8 cellular contexts compared by ENCODE assay signal in the genomic region with DNA sequence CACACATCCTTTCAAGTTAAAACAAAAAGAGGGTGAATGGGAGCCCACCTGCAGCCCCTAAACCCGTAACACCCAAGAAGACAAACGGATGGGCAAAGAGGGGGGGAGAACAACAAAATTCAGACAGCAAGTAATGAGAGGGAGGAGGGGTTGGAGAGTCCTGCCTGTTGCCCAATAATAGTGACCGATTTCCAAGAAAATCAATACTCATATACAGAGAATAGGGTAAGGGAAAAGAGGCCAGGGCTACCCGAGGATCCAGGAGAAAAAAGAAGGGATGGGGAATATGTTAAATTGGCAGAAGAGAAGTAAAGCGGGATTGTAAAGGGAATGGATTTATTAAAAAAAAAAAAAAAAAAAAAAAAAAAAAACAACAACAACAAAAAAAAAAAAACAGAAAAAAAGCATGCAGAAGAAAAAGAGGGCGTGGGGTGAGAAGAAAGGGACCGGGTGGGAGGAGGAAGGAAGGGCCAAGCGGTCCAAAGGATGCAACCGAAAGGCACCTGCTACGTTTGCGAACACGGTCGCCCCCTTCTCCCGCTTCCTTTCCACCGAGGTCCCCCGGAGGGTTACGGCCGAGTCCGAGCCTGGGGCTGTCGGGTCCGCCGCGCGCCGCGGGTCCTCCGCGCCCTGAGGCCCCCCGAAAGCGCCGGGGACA. TPM values are rescaled to one million over a fixed set of nuclear protein-coding genes. Genes with fewer than 3 reads are reported as not detected.
DNase-seq lines count a peak whose midpoint lies in the region; ATAC-seq and TF ChIP-seq lines count a peak whose summit lies in the region.

No MANE protein-coding gene starts in this region.

- H3K27me3 Mint-ChIP-seq in GM23338 (ENCODE audit: insufficient read depth, low read depth, poor library complexity) (peaks cover 30% of the 10 kb centered on the region), T-cell (peaks cover 37 to 39% of the 10 kb centered on the region in 2 donors)

- H3K9me2 ChIP-seq in GM23338 (ENCODE audit: insufficient read depth), result no peaks in the 10 kb centered on the region; the same call in 1 of the 2 replicates
- no peaks in the 10 kb centered on the region for H3K9me2 ChIP-seq in hepatocyte (replicated peaks; ENCODE audit: insufficient read depth)

- 16% methylated on average over 31 of the region's 31 CpGs for WGBS in hepatocyte (ENCODE audit: low lambda C conversion rate, missing lambda C conversion rate)

- H3K79me2 ChIP-seq in GM23338 (replicated peaks; ENCODE audit: insufficient read depth), result no peaks in the 10 kb centered on the region
- no peaks in the 10 kb centered on the region for H3K79me2 ChIP-seq in hepatocyte

- H3K27ac Mint-ChIP-seq in GM23338 (no peak overlapping the region), T-cell (no peak overlapping the region)

- CTCF ChIA-PET in T-cell (lab: Charles Lee), result interaction anchor here in 1 of 2 donors (0.5 kb wide), 1 partner anchor 261 kb away, joined by 4 read pairs; no protein-coding TSS in a partner anchor

- H2AFZ ChIP-seq in GM23338 (peak overlapping the region; percentile 98), hepatocyte (peak overlapping the region; percentile 73)

- H3K9me3 ChIP-seq in hepatocyte (ENCODE audit: low read depth), result no peaks in the 10 kb centered on the region

- no peaks in the 10 kb centered on the region for H4K20me1 ChIP-seq in GM23338 (replicated peaks; ENCODE audit: insufficient read depth)
- no peaks in the 10 kb centered on the region for H4K20me1 ChIP-seq in hepatocyte (ENCODE audit: insufficient read depth, poor library complexity, severe bottlenecking)

- POLR2A ChIA-PET in T-cell (lab: Charles Lee), result no interaction called here

- DNase-seq in GM23338 (ENCODE audit: low spot score), result no peak
- DNase-seq in T-cell, result no peak
- DNase-seq in hepatocyte (ENCODE audit: low spot score), result no peak
- DNase-seq in mesenteric fat pad (ENCODE audit: low spot score), result no peak
- no peak for DNase-seq in NCI-H2196 (lab: John Stamatoyannopoulos, UW; ENCODE audit: unreplicated experiment)
- no peak for DNase-seq in NCI-H2107 (lab: John Stamatoyannopoulos, UW)

- ATAC-seq in GM23338 (no peak), T-cell (replicated peaks in 1 of 4) (no peak), esophagus mucosa (no peak)

- H3K36me3 Mint-ChIP-seq in GM23338 (ENCODE audit: low read depth) (no peaks in the 10 kb centered on the region), T-cell (no peaks in the 10 kb centered on the region)

- 0 out of 2 replicates have a peak, but pooled peaks cover 4% of the 10 kb centered on the region for H3F3A ChIP-seq in GM23338 (replicated peaks; ENCODE audit: low read depth)

- H3K27ac ChIP-seq in GM23338 (ENCODE audit: low read depth) (no peak overlapping the region), hepatocyte (peak overlapping the region; percentile 54), skin epidermis (no peak overlapping the region)

- H3K4me1 Mint-ChIP-seq in GM23338, result peaks cover 21% of the 10 kb centered on the region
- peaks cover 7 to 11% (median 10%) of the 10 kb centered on the region in 3 donors for H3K4me1 Mint-ChIP-seq in T-cell

- peak overlapping the region; percentile 94 for H3K4me2 ChIP-seq in GM23338
- H3K4me2 ChIP-seq in hepatocyte, result peak overlapping the region; percentile 96

- no peaks in the 10 kb centered on the region for H3K36me3 ChIP-seq in GM23338 (ENCODE audit: insufficient read depth)
- H3K36me3 ChIP-seq in hepatocyte (replicated peaks; ENCODE audit: insufficient read depth, low read depth), result no peaks in the 10 kb centered on the region

- peak overlapping the region; percentile 85 for H3K4me3 ChIP-seq in GM23338
- peak overlapping the region; percentile 43 for H3K4me3 ChIP-seq in hepatocyte
- peak overlapping the region in 6 of 7 experiments; percentile 5 to 38 (median 25) for H3K4me3 ChIP-seq in skin epidermis

- H3K27me3 ChIP-seq in GM23338 (ENCODE audit: insufficient read depth) (peaks cover 32% of the 10 kb centered on the region), hepatocyte (peaks cover 4% of the 10 kb centered on the region)

- no peaks in the 10 kb centered on the region for H3K9me3 Mint-ChIP-seq in GM23338
- H3K9me3 Mint-ChIP-seq in T-cell, result no peaks in the 10 kb centered on the region

- TF ChIP-seq CTCF in GM23338 (conservative IDR thresholded peaks at IDR 0.05; ENCODE audit: low read depth in 2 of 2), result no peak
- TF ChIP-seq CTCF in hepatocyte (IDR thresholded peaks at IDR 0.05; ENCODE audit: poor library complexity), result no peak

- peaks cover 10% of the 10 kb centered on the region; the same call in 1 of the 2 replicates for H3K4me1 ChIP-seq in GM23338 (ENCODE audit: insufficient read depth)
- H3K4me1 ChIP-seq in hepatocyte (ENCODE audit: insufficient read depth), result no peaks in the 10 kb centered on the region

- H3K4me3 Mint-ChIP-seq in GM23338, result peak overlapping the region; percentile 74
- H3K4me3 Mint-ChIP-seq in T-cell, result peak overlapping the region; percentile 49 to 71 (median 57)

TF ChIP-seq in GM23338, 12 proteins besides CTCF, POLR2A, EP300 and RAD21:
- TF ChIP-seq ZNF331 (CRISPR knock-in tag; IDR thresholded peaks at IDR 0.05; ENCODE audit: low read depth) (no peak), POLR2AphosphoS5 (IDR thresholded peaks at IDR 0.05; ENCODE audit: low read depth) (no peak), CREB1 (CRISPR knock-in tag; IDR thresholded peaks at IDR 0.05; ENCODE audit: low read depth) (no peak), JUNB (IDR thresholded peaks at IDR 0.05; ENCODE audit: unreplicated experiment) (no peak), STAT1 (IDR thresholded peaks at IDR 0.05; ENCODE audit: unreplicated experiment) (no peak), ZNF114 (CRISPR knock-in tag; IDR thresholded peaks at IDR 0.05) (no peak), EZH2 (IDR thresholded peaks at IDR 0.05; ENCODE audit: low read depth, unreplicated experiment) (no peak), NANOG (IDR thresholded peaks at IDR 0.05; ENCODE audit: borderline replicate concordance) (no peak), EZH2phosphoT487 (IDR thresholded peaks at IDR 0.05; ENCODE audit: unreplicated experiment) (no peak)
- TF ChIP-seq, protein P1, sequence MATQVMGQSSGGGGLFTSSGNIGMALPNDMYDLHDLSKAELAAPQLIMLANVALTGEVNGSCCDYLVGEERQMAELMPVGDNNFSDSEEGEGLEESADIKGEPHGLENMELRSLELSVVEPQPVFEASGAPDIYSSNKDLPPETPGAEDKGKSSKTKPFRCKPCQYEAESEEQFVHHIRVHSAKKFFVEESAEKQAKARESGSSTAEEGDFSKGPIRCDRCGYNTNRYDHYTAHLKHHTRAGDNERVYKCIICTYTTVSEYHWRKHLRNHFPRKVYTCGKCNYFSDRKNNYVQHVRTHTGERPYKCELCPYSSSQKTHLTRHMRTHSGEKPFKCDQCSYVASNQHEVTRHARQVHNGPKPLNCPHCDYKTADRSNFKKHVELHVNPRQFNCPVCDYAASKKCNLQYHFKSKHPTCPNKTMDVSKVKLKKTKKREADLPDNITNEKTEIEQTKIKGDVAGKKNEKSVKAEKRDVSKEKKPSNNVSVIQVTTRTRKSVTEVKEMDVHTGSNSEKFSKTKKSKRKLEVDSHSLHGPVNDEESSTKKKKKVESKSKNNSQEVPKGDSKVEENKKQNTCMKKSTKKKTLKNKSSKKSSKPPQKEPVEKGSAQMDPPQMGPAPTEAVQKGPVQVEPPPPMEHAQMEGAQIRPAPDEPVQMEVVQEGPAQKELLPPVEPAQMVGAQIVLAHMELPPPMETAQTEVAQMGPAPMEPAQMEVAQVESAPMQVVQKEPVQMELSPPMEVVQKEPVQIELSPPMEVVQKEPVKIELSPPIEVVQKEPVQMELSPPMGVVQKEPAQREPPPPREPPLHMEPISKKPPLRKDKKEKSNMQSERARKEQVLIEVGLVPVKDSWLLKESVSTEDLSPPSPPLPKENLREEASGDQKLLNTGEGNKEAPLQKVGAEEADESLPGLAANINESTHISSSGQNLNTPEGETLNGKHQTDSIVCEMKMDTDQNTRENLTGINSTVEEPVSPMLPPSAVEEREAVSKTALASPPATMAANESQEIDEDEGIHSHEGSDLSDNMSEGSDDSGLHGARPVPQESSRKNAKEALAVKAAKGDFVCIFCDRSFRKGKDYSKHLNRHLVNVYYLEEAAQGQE (IDR thresholded peaks at IDR 0.05; ENCODE audit: unreplicated experiment), result no peak

RNA-seq across cellular contexts. Expression of gene SLC30A10, which starts 0.9 kb away (rescaled TPM):
- 0.47 and 1.1 TPM in 2 replicates for total RNA-seq in GM23338 (2014; rRNA removed; shearing (Covaris generic))
- polyA plus RNA-seq in GM23338 (2016; fragmentation: Nextera tagmentation; extraction: Ambion mirVana) (0.17 and 0.47 TPM in 2 replicates), hepatocyte (5.1 and 6.0 TPM in 2 replicates)
- total RNA-seq in T-cell (under 1 TPM in 2 of 5 donors, not detected in 3; 0.06 to 0.09 TPM), hepatocyte (14.1 and 14.7 TPM in 2 replicates), mesenteric fat pad (0.19 TPM), esophagus mucosa (0.12 TPM)

Comparison
In these comparisons a context has a peak if more than half of its experiments do, and no peak if none do; other contexts are left out.
1. H3K4me3 ChIP-seq: peak in every context shown above with its lines; median percentile 85 in GM23338; 43 in hepatocyte; 25 in skin epidermis.